ENCODE assay signal across 11 cellular contexts in the genomic region with DNA sequence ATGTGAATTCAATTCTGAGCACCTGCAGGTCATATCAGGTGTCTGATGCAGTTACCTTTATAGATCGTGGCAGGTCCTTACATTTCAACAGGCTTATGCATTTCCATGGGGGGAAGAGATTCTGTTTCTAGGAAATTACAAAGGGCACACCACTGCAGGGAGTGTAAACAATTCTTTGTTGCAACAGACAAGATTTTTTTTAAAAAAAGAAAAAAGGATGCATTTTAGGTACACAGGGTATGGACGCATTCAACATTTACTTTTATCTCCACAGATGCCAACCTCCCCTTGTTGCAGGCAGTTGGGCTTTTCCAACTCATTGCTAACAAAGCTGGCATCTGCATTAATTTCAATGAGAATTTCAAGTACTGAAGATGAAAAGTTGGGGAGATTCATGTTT.
"Had no signal": no experiment of that assay in that cellular context is flagged by ENCODE, and none has a peak within 500 bp of the region (broad histone marks: within the 10 kb centered on the region; RNA-seq: fewer than 3 reads in every experiment).

No MANE protein-coding gene starts in this region.

- DNase-seq: activated CD4-positive, alpha-beta T cell treated with anti-CD3 and anti-CD28 coated beads for 4 hours; activated naive CD4-positive, alpha-beta T cell treated with anti-CD3 and anti-CD28 coated beads, Interleukin-2, amount 10 ng/mL, durations not matched to agents 7 days and 5 days; colonic mucosa; effector CD8-positive, alpha-beta T cell; gastrocnemius medialis; pancreas; stimulated activated CD4-positive, alpha-beta T cell treated with anti-CD3 and anti-CD28 coated beads, Interleukin-12 subunit alpha, Interleukin-12 subunit beta, amount 100 ng/mL, for 4 hours; stimulated activated naive CD4-positive, alpha-beta T cell; upper lobe of right lung; WERI-Rb-1 had no signal

- H3K27ac ChIP-seq: colonic mucosa, gastrocnemius medialis, pancreas, suprapubic skin, upper lobe of right lung, WERI-Rb-1 had no signal

- FAIRE-seq: pancreas had no signal

- ATAC-seq: gastrocnemius medialis, pancreas, upper lobe of right lung had no signal
